ENCODE assay signal across 2 cellular contexts in genomic region chr17:61363601-61364462, GRCh38.
TF ChIP-seq lines count a peak whose summit lies in the region.

No MANE protein-coding gene starts in this region.

TF ChIP-seq in IMR-90, 13 proteins besides CTCF, POLR2A, EP300 and RAD21 (continued from another document):
- TF ChIP-seq MAZ (IDR thresholded peaks at IDR 0.05; ENCODE audit: borderline replicate concordance, low read depth, low read length) (no peak), CHD1 (IDR thresholded peaks at IDR 0.05; ENCODE audit: low read depth, low read length) (no peak), NFE2L2 (IDR thresholded peaks at IDR 0.05; ENCODE audit: low read depth, low read length) (no peak), MAFK (IDR thresholded peaks at IDR 0.05; ENCODE audit: low read depth, low read length) (no peak), USF2 (IDR thresholded peaks at IDR 0.05; ENCODE audit: low read depth, low read length) (no peak), MXI1 (IDR thresholded peaks at IDR 0.05; ENCODE audit: borderline replicate concordance, low read depth, low read length) (no peak), BHLHE40 (IDR thresholded peaks at IDR 0.05; ENCODE audit: low read depth, low read length) (no peak), CEBPB (IDR thresholded peaks at IDR 0.05; ENCODE audit: low read depth, low read length) (no peak)

TF ChIP-seq in WTC11, 78 proteins besides CTCF, POLR2A, EP300 and RAD21 (continued from another document):
- TF ChIP-seq ZNF425 (CRISPR knock-in tag; conservative IDR thresholded peaks at IDR 0.05) (no peak), GABPB1 (CRISPR knock-in tag; IDR thresholded peaks at IDR 0.05) (peak; percentile 80)
TF ChIP-seq in WTC11: peak in this region for 1.
